8 cellular contexts compared by ENCODE assay signal in the genomic region with DNA sequence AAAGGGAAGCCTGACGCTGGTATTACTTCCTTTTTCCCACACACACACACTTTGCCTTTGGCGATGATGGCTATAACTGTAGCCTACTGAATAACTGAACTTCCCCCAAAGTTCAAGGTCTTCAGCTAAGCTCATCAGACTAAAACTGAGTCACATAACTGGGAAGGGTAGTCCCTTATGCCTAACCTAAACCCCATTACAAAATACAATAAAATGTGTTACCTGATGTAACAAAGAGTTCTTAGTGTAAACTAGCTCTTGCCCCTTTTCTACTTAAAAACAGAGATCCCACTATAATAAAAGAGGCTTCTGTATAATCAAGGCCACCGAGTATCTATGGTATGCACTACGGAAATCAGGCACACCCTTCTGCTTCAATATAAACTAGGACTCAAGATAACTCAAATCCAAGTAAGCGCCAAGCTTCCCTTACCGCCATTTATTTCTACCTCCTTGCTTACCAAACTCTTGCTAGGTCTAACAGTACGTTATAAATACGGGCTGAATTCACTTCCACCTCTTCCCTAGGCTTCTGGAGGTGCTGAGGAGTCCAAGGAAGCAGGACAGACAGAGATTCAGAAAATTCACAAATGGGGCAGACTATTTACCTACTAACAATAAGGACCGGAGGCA. TPM values are rescaled to one million over a fixed set of nuclear protein-coding genes. Genes with fewer than 3 reads are reported as not detected.
DNase-seq lines count a peak whose midpoint lies in the region; ATAC-seq, FAIRE-seq and TF ChIP-seq lines count a peak whose summit lies in the region.

No MANE protein-coding gene starts in this region.

- H2AFZ ChIP-seq in astrocyte (ENCODE audit: low read depth, low read length): peak overlapping the region; percentile 36

- peaks cover 35% of the 10 kb centered on the region for H4K20me1 ChIP-seq in astrocyte (ENCODE audit: insufficient read depth, low read length)

- no peak for TF ChIP-seq POLR2A in lower leg skin (IDR thresholded peaks at IDR 0.05)

- H3K4me2 ChIP-seq in astrocyte (ENCODE audit: low read length): peak overlapping the region; percentile 96

- peak overlapping the region; percentile 81 for H3K27ac Mint-ChIP-seq in astrocyte (ENCODE audit: unreplicated experiment)

- no peaks in the 10 kb centered on the region for H3K9me3 ChIP-seq in astrocyte (ENCODE audit: insufficient read depth, low read depth, low read length)

- intact Hi-C loops in lower leg skin (cut with DNase I; ENCODE audit: low total_unique reads): no loop called here

- no peaks in the 10 kb centered on the region for H3K27me3 Mint-ChIP-seq in astrocyte (ENCODE audit: low read depth, unreplicated experiment)

- WGBS in lower leg skin, 2 donors: 19 to 21% methylated on average over 9 of the region's 9 CpGs

- ATAC-seq in HG03196 (IDR thresholded peaks at IDR 0.05; ENCODE audit: unreplicated experiment): no peak
- ATAC-seq in GM21619 (IDR thresholded peaks at IDR 0.05; ENCODE audit: unreplicated experiment): no peak

- H3K79me2 ChIP-seq in astrocyte (ENCODE audit: insufficient read depth, low read length): peaks cover 68% of the 10 kb centered on the region

- H3K4me3 ChIP-seq in astrocyte (ENCODE audit: insufficient read depth, low read depth, low read length) (peak overlapping the region; percentile 99), lower leg skin (ENCODE audit: low read depth, poor library complexity, severe bottlenecking) (no peak overlapping the region)

- H3K27ac ChIP-seq in astrocyte (ENCODE audit: low read depth, low read length): peak overlapping the region; percentile 94
- H3K27ac ChIP-seq in substantia nigra (ENCODE audit: low read depth, low read length, poor library complexity, severe bottlenecking): peak overlapping the region; percentile 61

- TF ChIP-seq CTCF in astrocyte (IDR thresholded peaks at IDR 0.05; ENCODE audit: insufficient read depth, low read depth, low read length) (no peak), lower leg skin (IDR thresholded peaks at IDR 0.05) (no peak)

- no peaks in the 10 kb centered on the region for H3K36me3 ChIP-seq in astrocyte (ENCODE audit: insufficient read depth, low read length)

- H3K4me1 Mint-ChIP-seq in astrocyte (ENCODE audit: low read depth, unreplicated experiment): peaks cover 18% of the 10 kb centered on the region

- H3K36me3 Mint-ChIP-seq in astrocyte (ENCODE audit: low read depth, unreplicated experiment): peaks cover 2% of the 10 kb centered on the region

- no peak for FAIRE-seq in astrocyte (lab: Jason Lieb, UNC)

- no peaks in the 10 kb centered on the region for H3K27me3 ChIP-seq in astrocyte (ENCODE audit: insufficient read depth, low read length)

- peaks cover 16% of the 10 kb centered on the region for H3K4me1 ChIP-seq in astrocyte (ENCODE audit: insufficient read depth, low read length)

- DNase-seq in ELR (ENCODE audit: low read depth): peak; percentile 43
- DNase-seq in NAMALWA (ENCODE audit: low spot score): peak; percentile 58
- DNase-seq in astrocyte (ENCODE audit: low read depth): peak; percentile 27
- peak; percentile 35 for DNase-seq in kidney tubule cell (ENCODE audit: low spot score)
- DNase-seq in substantia nigra (lab: John Stamatoyannopoulos, UW): peak in 5 of 49 donors; percentile 4 to 11 (median 10)
- DNase-seq in lower leg skin (ENCODE audit: low spot score in 2 of 2): no peak

- H3K9ac ChIP-seq in astrocyte (ENCODE audit: low read length): peak overlapping the region; percentile 96

- H3K4me3 Mint-ChIP-seq in astrocyte (ENCODE audit: unreplicated experiment): peak overlapping the region; percentile 97

- H3K9me3 Mint-ChIP-seq in astrocyte (ENCODE audit: unreplicated experiment): no peaks in the 10 kb centered on the region

RNA-seq across cellular contexts. Expression of gene OTUD4, which starts 2.4 kb away (rescaled TPM):
- total RNA-seq in astrocyte: 41.9 and 47.4 TPM in 2 replicates
- 10 to 100 TPM; 26.7 to 38.2 (median 36.1) TPM for total RNA-seq in lower leg skin

Comparison
In these comparisons a context has a peak if more than half of its experiments do, and no peak if none do; other contexts are left out.
1. DNase-seq: peak in ELR (single experiment), NAMALWA (single experiment), astrocyte (single experiment) and kidney tubule cell (single experiment); none in lower leg skin (0 of 2).